11 cellular contexts compared by ENCODE assay signal in genomic region chr1:198806861-198807260, GRCh38.
"Had no signal": no experiment of that assay in that cellular context is flagged by ENCODE, and none has a peak within 500 bp of the region (broad histone marks: within the 10 kb centered on the region; RNA-seq: fewer than 3 reads in every experiment).

No MANE protein-coding gene starts in this region.

- H2AFZ ChIP-seq: GM23248, GM23338 had no signal

- H3K9me3 ChIP-seq: HAP-1 had no signal

- FAIRE-seq: H1, H54 had no signal

- ATAC-seq: GM23338, HCT116 had no signal

- H3K4me3 Mint-ChIP-seq: GM23338, H9, HFFc6 had no signal

- H3K4me2 ChIP-seq: GM23338 had no signal

- DNase-seq: GM23248, GOT3, H7, H9, HCEC 1CT, HFFc6 had no signal

- H3K9ac ChIP-seq: GM23248 had no signal

- H3K4me1 Mint-ChIP-seq: GM23338, H9 had no signal

- H3K27ac ChIP-seq: GM23248 had no signal

- H3K27ac Mint-ChIP-seq: GM23338, H9, HFFc6 had no signal

- H3K4me1 ChIP-seq: HAP-1 had no signal

- H3K4me3 ChIP-seq: GM23248, GM23338, HAP-1 had no signal

- H3K36me3 ChIP-seq: HAP-1 had no signal

- H3K9me3 Mint-ChIP-seq: GM23338, HFFc6 had no signal
